In genomic region chr17:32488177-32488542, GRCh38 we compare ENCODE assay signal across 9 cellular contexts. TPM values are rescaled to one million over a fixed set of nuclear protein-coding genes. Genes with fewer than 3 reads are reported as not detected.
A peak's percentile ranks its signal among the peaks of the same experiment; 100 is the strongest.
DNase-seq lines count a peak whose midpoint lies in the region; ATAC-seq and TF ChIP-seq lines count a peak whose summit lies in the region.
"Had no signal": no experiment of that assay in that cellular context is flagged by ENCODE, and none has a peak within 500 bp of the region (broad histone marks: within the 10 kb centered on the region; RNA-seq: fewer than 3 reads in every experiment).

No MANE protein-coding gene starts in this region.

- CTCF ChIA-PET in activated CD8-positive, alpha-beta T cell treated with anti-CD3 and anti-CD28 coated beads for 36 hours (lab: Charles Lee), result interaction anchor here (0.6 to 7.3 kb wide), 9 partner anchors 13 to 295 kb away, joined by 3 to 70 read pairs (median 3); partner anchors contain the start of gene PSMD11

- DNase-seq in left ventricle myocardium inferior (no peak), Right ventricle myocardium inferior (ENCODE audit: missing footprints) (no peak), upper lobe of right lung (peak; percentile 20), AG20443 (ENCODE audit: low spot score) (no peak)
- no peak for DNase-seq in activated CD8-positive, alpha-beta T cell treated with anti-CD3 and anti-CD28 coated beads for 36 hours
- DNase-seq in stimulated activated CD4-positive, alpha-beta T cell treated with anti-CD3 and anti-CD28 coated beads, Interleukin-4, amount 100 ng/mL, for 1 hour, result no peak
- DNase-seq: stimulated activated CD4-positive, alpha-beta T cell treated with anti-CD3 and anti-CD28 coated beads, Interleukin-12 subunit alpha, Interleukin-12 subunit beta, amount 100 ng/mL, for 4 hours had no signal

- H3K4me1 ChIP-seq in left ventricle myocardium inferior (peaks cover 46% of the 10 kb centered on the region), upper lobe of right lung (peaks cover 16% of the 10 kb centered on the region)

- peaks cover 30% of the 10 kb centered on the region for H3K36me3 Mint-ChIP-seq in activated CD8-positive, alpha-beta T cell treated with anti-CD3 and anti-CD28 coated beads for 36 hours (ENCODE audit: low read depth)

- H3K27me3 ChIP-seq in left ventricle myocardium inferior (ENCODE audit: low read depth) (no peaks in the 10 kb centered on the region), upper lobe of right lung (no peaks in the 10 kb centered on the region)

- H3K9me3 ChIP-seq in left ventricle myocardium inferior (replicated peaks), result no peaks in the 10 kb centered on the region
- no peaks in the 10 kb centered on the region for H3K9me3 ChIP-seq in iPS-18c (ENCODE audit: control insufficient read depth, insufficient read depth, low read length)
- no peaks in the 10 kb centered on the region for H3K9me3 ChIP-seq in upper lobe of right lung

- H3K4me3 ChIP-seq in left ventricle myocardium inferior (peak overlapping the region; percentile 69), iPS-18c (ENCODE audit: insufficient read depth, low read depth, low read length) (peak overlapping the region; percentile 74), upper lobe of right lung (no peak overlapping the region)

- peak overlapping the region; percentile 95 for H3K4me3 Mint-ChIP-seq in activated CD8-positive, alpha-beta T cell treated with anti-CD3 and anti-CD28 coated beads for 36 hours

- intact Hi-C loops in left ventricle myocardium inferior (cut with micrococcal nuclease) (no loop called here), Right ventricle myocardium inferior (cut with DNase I) (loop anchor here (5.0 kb wide), 1 partner anchor 269 kb away; no protein-coding TSS in a partner anchor), upper lobe of right lung (cut with DNase I) (no loop called here)
- intact Hi-C loops in activated CD8-positive, alpha-beta T cell treated with anti-CD3 and anti-CD28 coated beads for 36 hours (cut with micrococcal nuclease), result loop anchor here (5.0 to 10.0 kb wide), 2 partner anchors 34 to 267 kb away; no protein-coding TSS in a partner anchor

- TF ChIP-seq CTCF in left ventricle myocardium inferior (IDR thresholded peaks at IDR 0.05; ENCODE audit: borderline replicate concordance) (no peak), upper lobe of right lung (IDR thresholded peaks at IDR 0.05) (no peak)
- no peak for TF ChIP-seq CTCF in activated CD8-positive, alpha-beta T cell treated with anti-CD3 and anti-CD28 coated beads for 36 hours (IDR thresholded peaks at IDR 0.05)

- peak overlapping the region; percentile 90 for H3K27ac Mint-ChIP-seq in activated CD8-positive, alpha-beta T cell treated with anti-CD3 and anti-CD28 coated beads for 36 hours

- H3K36me3 ChIP-seq in left ventricle myocardium inferior (no peaks in the 10 kb centered on the region), upper lobe of right lung (no peaks in the 10 kb centered on the region)

- H3K4me1 Mint-ChIP-seq in activated CD8-positive, alpha-beta T cell treated with anti-CD3 and anti-CD28 coated beads for 36 hours (ENCODE audit: low read depth), result peaks cover 62% of the 10 kb centered on the region

- ATAC-seq in Right ventricle myocardium inferior (no peak), upper lobe of right lung (no peak), HG02678 (IDR thresholded peaks at IDR 0.05; ENCODE audit: unreplicated experiment) (no peak)
- ATAC-seq in activated CD8-positive, alpha-beta T cell treated with anti-CD3 and anti-CD28 coated beads for 36 hours, result no peak

- POLR2A ChIA-PET in activated CD8-positive, alpha-beta T cell treated with anti-CD3 and anti-CD28 coated beads for 36 hours (lab: Charles Lee), result interaction anchor here (0.6 to 5.0 kb wide), 7 partner anchors 11 to 115 kb away, joined by 3 to 43 read pairs (median 3); no protein-coding TSS in a partner anchor

- H3K9me3 Mint-ChIP-seq in activated CD8-positive, alpha-beta T cell treated with anti-CD3 and anti-CD28 coated beads for 36 hours, result no peaks in the 10 kb centered on the region

- H3K27me3 Mint-ChIP-seq in activated CD8-positive, alpha-beta T cell treated with anti-CD3 and anti-CD28 coated beads for 36 hours, result no peaks in the 10 kb centered on the region

- no peak overlapping the region for H3K27ac ChIP-seq in left ventricle myocardium inferior (replicated peaks)
- no peak overlapping the region for H3K27ac ChIP-seq in upper lobe of right lung

RNA-seq across cellular contexts. Expression of gene CDK5R1, which starts 1.4 kb away (rescaled TPM):
- total RNA-seq in left ventricle myocardium inferior (1.5 TPM), Right ventricle myocardium inferior (1.3 TPM), upper lobe of right lung (1.6 TPM)
- total RNA-seq in activated CD8-positive, alpha-beta T cell treated with anti-CD3 and anti-CD28 coated beads for 36 hours, result 10 to 100 TPM; 10.2 to 10.5 TPM

RNA-seq across cellular contexts. Expression of gene PSMD11, which starts 43.9 kb away (rescaled TPM):
- total RNA-seq in left ventricle myocardium inferior (63.7 TPM), Right ventricle myocardium inferior (57.0 TPM), upper lobe of right lung (62.8 TPM)
- 100 to 1,000 TPM; 119 to 130 TPM for total RNA-seq in activated CD8-positive, alpha-beta T cell treated with anti-CD3 and anti-CD28 coated beads for 36 hours

Comparison
In these comparisons a context has a peak if more than half of its experiments do, and no peak if none do; other contexts are left out.
1. intact Hi-C loops: an anchor here in Right ventricle myocardium inferior (5.0 kb wide) and activated CD8-positive, alpha-beta T cell treated with anti-CD3 and anti-CD28 coated beads for 36 hours (5.0 to 10.0 kb wide); none called in left ventricle myocardium inferior and upper lobe of right lung.